ENCODE assay signal across 17 cellular contexts in the genomic region with DNA sequence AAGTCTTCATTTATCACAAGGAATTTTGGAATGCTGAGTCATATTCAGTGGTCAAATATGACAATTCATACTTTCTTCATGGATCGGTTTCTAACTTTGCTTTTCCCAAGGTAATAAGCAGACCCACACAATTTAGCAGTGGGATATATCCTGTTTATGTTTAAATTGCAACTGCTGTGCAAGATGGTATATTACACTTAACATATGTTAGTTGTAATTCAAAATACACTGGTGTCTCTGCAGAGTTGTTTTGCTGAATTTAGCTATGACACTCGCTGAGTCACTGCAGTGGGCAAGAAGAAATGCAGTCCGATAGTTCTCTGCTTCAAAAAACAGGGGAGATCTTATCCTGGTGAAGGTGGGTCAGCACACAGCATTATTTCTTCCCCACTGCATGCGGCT.
DNase-seq lines count a peak whose midpoint lies in the region; ATAC-seq, FAIRE-seq and TF ChIP-seq lines count a peak whose summit lies in the region.
"Had no signal": no experiment of that assay in that cellular context is flagged by ENCODE, and none has a peak within 500 bp of the region (broad histone marks: within the 10 kb centered on the region; RNA-seq: fewer than 3 reads in every experiment).

No MANE protein-coding gene starts in this region.

- H3K14ac ChIP-seq in mesenchymal stem cell (ENCODE audit: low read length in 2 of 2) = no peak overlapping the region

- DNase-seq in AG10803 (ENCODE audit: low read depth) = peak; percentile 49
- DNase-seq in M059J (ENCODE audit: low read depth) = peak; percentile 79
- DNase-seq in bronchial epithelial cell (ENCODE audit: low read depth) = peak; percentile 8
- DNase-seq in mesenchymal stem cell = peak; percentile 68
- no peak for DNase-seq in DMS53 (lab: John Stamatoyannopoulos, UW)
- no peak for DNase-seq in islet precursor cell
- DNase-seq: heart right ventricle, lower lobe of right lung, NCI-H1694, NCI-H82, uterus, WERI-Rb-1 had no signal

- no peaks in the 10 kb centered on the region for H3K79me1 ChIP-seq in mesenchymal stem cell (replicated peaks; ENCODE audit: low read length, poor library complexity, severe bottlenecking)

- H3K4ac ChIP-seq in mesenchymal stem cell (ENCODE audit: low read depth in 1 of 2, low read length in 2 of 2) = no peak overlapping the region

- no peak overlapping the region for H3K4me2 ChIP-seq in mesenchymal stem cell (ENCODE audit: low read length, poor library complexity, severe bottlenecking)
- H3K4me2 ChIP-seq: BLaER1 had no signal

- H3K4me1 ChIP-seq in mesenchymal stem cell (ENCODE audit: control insufficient read depth, insufficient read depth, low read depth, low read length) = peaks cover 3% of the 10 kb centered on the region
- H3K4me1 ChIP-seq: BLaER1, heart right ventricle, lower lobe of right lung, uterus had no signal

- H4K91ac ChIP-seq in mesenchymal stem cell (ENCODE audit: low read length) = no peak overlapping the region

- no peaks in the 10 kb centered on the region for H3K9me3 ChIP-seq in mesenchymal stem cell (ENCODE audit: control insufficient read depth, low read length)
- H3K9me3 ChIP-seq: BLaER1, heart right ventricle, lower lobe of right lung, neutrophil, uterus had no signal

- peak overlapping the region; percentile 64 for H2BK120ac ChIP-seq in mesenchymal stem cell (ENCODE audit: low read depth, low read length)

- no peak overlapping the region for H4K8ac ChIP-seq in mesenchymal stem cell (ENCODE audit: low read length)

- no peak for FAIRE-seq in bronchial epithelial cell (lab: Jason Lieb, UNC)
- FAIRE-seq: GM18507 had no signal

- H2AFZ ChIP-seq in mesenchymal stem cell (ENCODE audit: low read depth, low read length) = no peak overlapping the region

- TF ChIP-seq CTCF in AG10803 (conservative IDR thresholded peaks at IDR 0.05; ENCODE audit: low read length) = no peak
- TF ChIP-seq CTCF in bronchial epithelial cell (IDR thresholded peaks at IDR 0.05; ENCODE audit: insufficient read depth, low read length, severe bottlenecking) = no peak

- H2BK12ac ChIP-seq in mesenchymal stem cell (ENCODE audit: low read length in 2 of 2) = no peak overlapping the region

- ATAC-seq in HG02642 (IDR thresholded peaks at IDR 0.05; ENCODE audit: poor library complexity, unreplicated experiment) (no peak), HG02970 (IDR thresholded peaks at IDR 0.05; ENCODE audit: low FRiP score, unreplicated experiment) (no peak)
- ATAC-seq: heart right ventricle, lower lobe of right lung had no signal

- no peak overlapping the region for H2BK5ac ChIP-seq in mesenchymal stem cell (ENCODE audit: low read depth, low read length, poor library complexity, severe bottlenecking)

- H3K27me3 ChIP-seq in bronchial epithelial cell (ENCODE audit: control insufficient read depth, insufficient read depth, low read length) = no peaks in the 10 kb centered on the region
- H3K27me3 ChIP-seq in mesenchymal stem cell (ENCODE audit: control insufficient read depth in 1 of 2, insufficient read depth in 1 of 2, low read length in 2 of 2) = no peaks in the 10 kb centered on the region
- H3K27me3 ChIP-seq: BLaER1, heart right ventricle, neutrophil, uterus had no signal

- H3K18ac ChIP-seq in mesenchymal stem cell (ENCODE audit: low read depth in 1 of 2, low read length in 2 of 2) = peak overlapping the region in 1 of 2 experiments; percentile 98

- H3K27ac ChIP-seq in mesenchymal stem cell (ENCODE audit: low read length, poor library complexity, severe bottlenecking) = peak overlapping the region; percentile 69
- H3K27ac ChIP-seq: BLaER1, lower lobe of right lung, neutrophil, uterus, WERI-Rb-1 had no signal

- H3K36me3 ChIP-seq in bronchial epithelial cell (ENCODE audit: control insufficient read depth, insufficient read depth, low read length) (no peaks in the 10 kb centered on the region), mesenchymal stem cell (ENCODE audit: control insufficient read depth in 1 of 2, insufficient read depth in 2 of 2, low read depth in 1 of 2, low read length in 2 of 2) (no peaks in the 10 kb centered on the region)
- H3K36me3 ChIP-seq: BLaER1, heart right ventricle, lower lobe of right lung, neutrophil, uterus, WERI-Rb-1 had no signal

- H3K9ac ChIP-seq in mesenchymal stem cell (ENCODE audit: low read length) = peak overlapping the region; percentile 71
- H3K9ac ChIP-seq: BLaER1 had no signal

- no peak overlapping the region for H3K23ac ChIP-seq in mesenchymal stem cell (ENCODE audit: low read length in 2 of 2)

- H3K4me3 ChIP-seq in AG10803 (ENCODE audit: low read length) (0 out of 2 replicates have a peak overlapping the region, but pooled peaks have one; percentile 21), bronchial epithelial cell (ENCODE audit: low read depth, low read length) (no peak overlapping the region), mesenchymal stem cell (ENCODE audit: insufficient read depth in 1 of 2, low read depth in 1 of 2, low read length in 2 of 2) (peak overlapping the region in 1 of 2 experiments; percentile 23)
- H3K4me3 ChIP-seq: BLaER1, heart right ventricle, lower lobe of right lung, uterus had no signal

- WGBS in mesenchymal stem cell = 29% methylated on average over 3 of the region's 4 CpGs

- H2BK15ac ChIP-seq in mesenchymal stem cell (ENCODE audit: low read depth, poor library complexity, severe bottlenecking) = no peak overlapping the region

- H2AK5ac ChIP-seq in mesenchymal stem cell (ENCODE audit: low read length, severe bottlenecking) = no peak overlapping the region

Comparison
In these comparisons a context has a peak if more than half of its experiments do, and no peak if none do; other contexts are left out.
1. DNase-seq: peak in AG10803 (single experiment), M059J (single experiment), bronchial epithelial cell (single experiment) and mesenchymal stem cell (single experiment); none in DMS53 (single experiment) and islet precursor cell (single experiment).